In genomic region chr13:76380436-76381065, GRCh38 we compare ENCODE assay signal across 19 cellular contexts.
DNase-seq lines count a peak whose midpoint lies in the region; TF ChIP-seq lines count a peak whose summit lies in the region.
"Had no signal": no experiment of that assay in that cellular context is flagged by ENCODE, and none has a peak within 500 bp of the region (broad histone marks: within the 10 kb centered on the region; RNA-seq: fewer than 3 reads in every experiment).

No MANE protein-coding gene starts in this region.

- DNase-seq in H4 (ENCODE audit: low spot score) (peak; percentile 24), SW480 (ENCODE audit: low spot score) (peak; percentile 55), fibroblast of the aortic adventitia (ENCODE audit: low read depth) (peak; percentile 84), occipital lobe (lab: John Stamatoyannopoulos, UW) (peak; percentile 19), iPS-NIHi7 (ENCODE audit: extremely low spot score) (no peak), NCI-H2029 treated with DMSO at 0.1 percent for 48 hours (lab: John Stamatoyannopoulos, UW) (no peak), NCI-H146 treated with DMSO at 0.1 percent for 48 hours (lab: John Stamatoyannopoulos, UW; ENCODE audit: unreplicated experiment) (no peak)
- DNase-seq in activated effector memory CD4-positive, alpha-beta T cell treated with anti-CD3 and anti-CD28 coated beads, Interleukin-2, amount 50 U/mL, for 16 hours: no peak
- DNase-seq: activated CD4-positive, alpha-beta T cell treated with anti-CD3 and anti-CD28 coated beads, Interleukin-2, amount 50 U/mL, for 48 hours; activated CD4-positive, CD25-positive, alpha-beta regulatory T cell; activated gamma-delta T cell treated with Interleukin-2 at 50 U/mL for 16 hours; C1 segment of cervical spinal cord; naive B cell; NCI-H146; NCI-H2171 treated with DMSO at 0.1 percent for 48 hours; pancreas; right lobe of liver had no signal

- TF ChIP-seq CTCF in fibroblast of the aortic adventitia (IDR thresholded peaks at IDR 0.05; ENCODE audit: insufficient read depth, low read length): no peak

- no peak overlapping the region for H3K4me3 ChIP-seq in fibroblast of the aortic adventitia (ENCODE audit: low read depth, low read length)
- H3K4me3 ChIP-seq: gastroesophageal sphincter, lung, pancreas, right lobe of liver had no signal

Comparison
In these comparisons a context has a peak if more than half of its experiments do, and no peak if none do; other contexts are left out.
1. DNase-seq: peak in H4 (single experiment), SW480 (single experiment), fibroblast of the aortic adventitia (single experiment) and occipital lobe (single experiment); none in iPS-NIHi7 (single experiment), NCI-H2029 treated with DMSO at 0.1 percent for 48 hours (single experiment), activated effector memory CD4-positive, alpha-beta T cell treated with anti-CD3 and anti-CD28 coated beads, Interleukin-2, amount 50 U/mL, for 16 hours (single experiment) and NCI-H146 treated with DMSO at 0.1 percent for 48 hours (single experiment).